ENCODE assay signal across 8 cellular contexts in genomic region chr7:22193361-22194016, GRCh38.
DNase-seq lines count a peak whose midpoint lies in the region; FAIRE-seq and TF ChIP-seq lines count a peak whose summit lies in the region.

No MANE protein-coding gene starts in this region.

- no peaks in the 10 kb centered on the region for H3K36me3 ChIP-seq in astrocyte (ENCODE audit: insufficient read depth, low read length)

- peaks cover 24% of the 10 kb centered on the region for H3K27me3 Mint-ChIP-seq in astrocyte (ENCODE audit: low read depth, unreplicated experiment)
- H3K27me3 Mint-ChIP-seq in progenitor cell of endocrine pancreas, result no peaks in the 10 kb centered on the region

- DNase-seq in ELR (ENCODE audit: low read depth) (peak; percentile 15), astrocyte (ENCODE audit: low read depth) (peak; percentile 50), hypothalamus (lab: John Stamatoyannopoulos, UW) (peak in 43 of 51 donors; percentile 14 to 87 (median 53)), progenitor cell of endocrine pancreas (ENCODE audit: low spot score, unreplicated experiment) (no peak), GM10266 (ENCODE audit: extremely low spot score) (no peak), NCI-H748 (lab: John Stamatoyannopoulos, UW; ENCODE audit: unreplicated experiment) (no peak), GF-D8 (lab: John Stamatoyannopoulos, UW) (no peak)
- no peak for DNase-seq in stimulated activated naive CD4-positive, alpha-beta T cell treated with Interleukin-2 at 50 U/mL for 16 hours (lab: John Stamatoyannopoulos, UW)

- FAIRE-seq in astrocyte (lab: Jason Lieb, UNC), result no peak

- peaks cover 3% of the 10 kb centered on the region for H3K4me1 ChIP-seq in astrocyte (ENCODE audit: insufficient read depth, low read length)

- H2AFZ ChIP-seq in astrocyte (ENCODE audit: low read depth, low read length), result peak overlapping the region; percentile 63

- TF ChIP-seq CTCF in astrocyte (IDR thresholded peaks at IDR 0.05; ENCODE audit: insufficient read depth, low read depth, low read length) (no peak), progenitor cell of endocrine pancreas (IDR thresholded peaks at IDR 0.05; ENCODE audit: unreplicated experiment) (no peak), GM10266 (IDR thresholded peaks at IDR 0.05; ENCODE audit: control insufficient read depth, insufficient read depth, low read depth, missing control alignments) (no peak)

- H4K20me1 ChIP-seq in astrocyte (ENCODE audit: insufficient read depth, low read length), result no peaks in the 10 kb centered on the region

- H3K27ac Mint-ChIP-seq in astrocyte (ENCODE audit: unreplicated experiment) (no peak overlapping the region), progenitor cell of endocrine pancreas (peak overlapping the region; percentile 26)

- no peaks in the 10 kb centered on the region for H3K36me3 Mint-ChIP-seq in astrocyte (ENCODE audit: low read depth, unreplicated experiment)
- no peaks in the 10 kb centered on the region for H3K36me3 Mint-ChIP-seq in progenitor cell of endocrine pancreas (ENCODE audit: insufficient read depth)

- peak overlapping the region; percentile 75 for H3K4me3 Mint-ChIP-seq in astrocyte (ENCODE audit: unreplicated experiment)
- H3K4me3 Mint-ChIP-seq in progenitor cell of endocrine pancreas (ENCODE audit: low read depth), result peak overlapping the region; percentile 72

- no peak overlapping the region for H3K27ac ChIP-seq in astrocyte (ENCODE audit: low read depth, low read length)

- peaks cover 5% of the 10 kb centered on the region for H3K27me3 ChIP-seq in astrocyte (ENCODE audit: insufficient read depth, low read length)

- peak overlapping the region; percentile 90 for H3K4me2 ChIP-seq in astrocyte (ENCODE audit: low read length)

- H3K79me2 ChIP-seq in astrocyte (ENCODE audit: insufficient read depth, low read length), result no peaks in the 10 kb centered on the region

- H3K4me3 ChIP-seq in astrocyte (ENCODE audit: insufficient read depth, low read depth, low read length), result peak overlapping the region; percentile 45

- peak overlapping the region; percentile 48 for H3K9ac ChIP-seq in astrocyte (ENCODE audit: low read length)

- H3K4me1 Mint-ChIP-seq in astrocyte (ENCODE audit: low read depth, unreplicated experiment) (peaks cover 6% of the 10 kb centered on the region), progenitor cell of endocrine pancreas (ENCODE audit: low read depth) (peaks cover 38% of the 10 kb centered on the region)

- H3K9me3 Mint-ChIP-seq in astrocyte (ENCODE audit: unreplicated experiment) (no peaks in the 10 kb centered on the region), progenitor cell of endocrine pancreas (ENCODE audit: low read depth) (no peaks in the 10 kb centered on the region)

- no peaks in the 10 kb centered on the region for H3K9me3 ChIP-seq in astrocyte (ENCODE audit: insufficient read depth, low read depth, low read length)

Comparison
In these comparisons a context has a peak if more than half of its experiments do, and no peak if none do; other contexts are left out.
1. DNase-seq: peak in ELR (single experiment), astrocyte (single experiment) and hypothalamus (43 of 51); none in progenitor cell of endocrine pancreas (single experiment), GM10266 (single experiment), NCI-H748 (single experiment), stimulated activated naive CD4-positive, alpha-beta T cell treated with Interleukin-2 at 50 U/mL for 16 hours (single experiment) and GF-D8 (single experiment).